Comparison of ENCODE assay signal across 10 cellular contexts in genomic region chrX:17376381-17377046, GRCh38. TPM values are rescaled to one million over a fixed set of nuclear protein-coding genes. Genes with fewer than 3 reads are reported as not detected.
DNase-seq lines count a peak whose midpoint lies in the region; ATAC-seq lines count a peak whose summit lies in the region.
"Had no signal": no experiment of that assay in that cellular context is flagged by ENCODE, and none has a peak within 500 bp of the region (broad histone marks: within the 10 kb centered on the region; RNA-seq: fewer than 3 reads in every experiment).

No MANE protein-coding gene starts in this region.

- peak overlapping the region; percentile 73 for H3K4me3 Mint-ChIP-seq in activated naive CD8-positive, alpha-beta T cell treated with anti-CD3 and anti-CD28 coated beads for 36 hours
- H3K4me3 Mint-ChIP-seq: B cell had no signal

- H3K36me3 Mint-ChIP-seq in activated naive CD8-positive, alpha-beta T cell treated with anti-CD3 and anti-CD28 coated beads for 36 hours, result peaks cover 5% of the 10 kb centered on the region

- peaks cover 8% of the 10 kb centered on the region for H3K9me3 Mint-ChIP-seq in activated naive CD8-positive, alpha-beta T cell treated with anti-CD3 and anti-CD28 coated beads for 36 hours

- H3K4me3 ChIP-seq in iPS-18a (ENCODE audit: low read length), result peak overlapping the region; percentile 73
- peak overlapping the region; percentile 60 to 88 (median 68) for H3K4me3 ChIP-seq in subcutaneous abdominal adipose tissue (ENCODE audit: low read depth in 1 of 5, low read length in 5 of 5)

- H3K27ac ChIP-seq in iPS-18a (ENCODE audit: low read length), result no peak overlapping the region
- H3K27ac ChIP-seq in subcutaneous abdominal adipose tissue (ENCODE audit: low read depth, low read length), result no peak overlapping the region

- H3K27ac Mint-ChIP-seq in activated naive CD8-positive, alpha-beta T cell treated with anti-CD3 and anti-CD28 coated beads for 36 hours, result peak overlapping the region; percentile 77
- H3K27ac Mint-ChIP-seq: B cell had no signal

- H3K4me1 Mint-ChIP-seq in activated naive CD8-positive, alpha-beta T cell treated with anti-CD3 and anti-CD28 coated beads for 36 hours, result peaks cover 9% of the 10 kb centered on the region
- H3K4me1 Mint-ChIP-seq: B cell had no signal

- ATAC-seq in HG03520 (IDR thresholded peaks at IDR 0.05; ENCODE audit: unreplicated experiment), result no peak
- no peak for ATAC-seq in GM18861 (IDR thresholded peaks at IDR 0.05; ENCODE audit: unreplicated experiment)
- no peak for ATAC-seq in HG03196 (IDR thresholded peaks at IDR 0.05; ENCODE audit: unreplicated experiment)

- H3K27me3 Mint-ChIP-seq in activated naive CD8-positive, alpha-beta T cell treated with anti-CD3 and anti-CD28 coated beads for 36 hours, result peaks cover 60% of the 10 kb centered on the region

- H3K27me3 ChIP-seq in iPS-18a (ENCODE audit: control insufficient read depth, insufficient read depth, low read length) (peaks cover 39% of the 10 kb centered on the region), subcutaneous abdominal adipose tissue (ENCODE audit: control insufficient read depth in 5 of 5, insufficient read depth in 4 of 5, low read length in 5 of 5) (peaks cover 4 to 20% (median 9%) of the 10 kb centered on the region in 5 donors)

- peak in 2 of 3 experiments; percentile 71 to 73 for DNase-seq in NCI-H1417 (lab: John Stamatoyannopoulos, UW)
- no peak for DNase-seq in NCI-H1417 treated with DMSO at 0.1 percent for 48 hours (lab: John Stamatoyannopoulos, UW)
- peak; percentile 27 for DNase-seq in activated naive CD8-positive, alpha-beta T cell treated with anti-CD3 and anti-CD28 coated beads for 36 hours
- DNase-seq: activated effector memory CD4-positive, alpha-beta T cell treated with Interleukin-2 at 50 U/mL for 16 hours had no signal

- H3K4me1 ChIP-seq in iPS-18a (ENCODE audit: control insufficient read depth, low read depth, low read length) (peaks cover 18% of the 10 kb centered on the region), subcutaneous abdominal adipose tissue (ENCODE audit: control insufficient read depth in 5 of 5, insufficient read depth in 5 of 5, low read length in 5 of 5) (peaks cover 0 to 30% (median 21%) of the 10 kb centered on the region in 5 donors)

- peak overlapping the region; percentile 20 for H3K9ac ChIP-seq in iPS-18a (ENCODE audit: low read length)
- peak overlapping the region in 3 of 5 donors; percentile 33 to 66 (median 61) for H3K9ac ChIP-seq in subcutaneous abdominal adipose tissue (ENCODE audit: low read length in 5 of 5)

- H3K36me3 ChIP-seq in iPS-18a (ENCODE audit: control insufficient read depth, low read depth, low read length) (no peaks in the 10 kb centered on the region), subcutaneous abdominal adipose tissue (ENCODE audit: control insufficient read depth in 5 of 5, insufficient read depth in 5 of 5, low read length in 5 of 5) (no peaks in the 10 kb centered on the region)

- H3K9me3 ChIP-seq in iPS-18a (ENCODE audit: control insufficient read depth, low read depth, low read length), result no peaks in the 10 kb centered on the region
- peaks cover 0 to 5% (median 4%) of the 10 kb centered on the region in 5 donors for H3K9me3 ChIP-seq in subcutaneous abdominal adipose tissue (ENCODE audit: control insufficient read depth in 5 of 5, low read length in 5 of 5)

RNA-seq across cellular contexts. Expression of gene NHS, which starts 1.5 kb away (rescaled TPM):
- 10 to 100 TPM; 25.6 to 25.8 TPM for total RNA-seq in activated naive CD8-positive, alpha-beta T cell treated with anti-CD3 and anti-CD28 coated beads for 36 hours
- total RNA-seq: B cell had no signal
